Comparison of ENCODE assay signal across 16 cellular contexts in the genomic region with DNA sequence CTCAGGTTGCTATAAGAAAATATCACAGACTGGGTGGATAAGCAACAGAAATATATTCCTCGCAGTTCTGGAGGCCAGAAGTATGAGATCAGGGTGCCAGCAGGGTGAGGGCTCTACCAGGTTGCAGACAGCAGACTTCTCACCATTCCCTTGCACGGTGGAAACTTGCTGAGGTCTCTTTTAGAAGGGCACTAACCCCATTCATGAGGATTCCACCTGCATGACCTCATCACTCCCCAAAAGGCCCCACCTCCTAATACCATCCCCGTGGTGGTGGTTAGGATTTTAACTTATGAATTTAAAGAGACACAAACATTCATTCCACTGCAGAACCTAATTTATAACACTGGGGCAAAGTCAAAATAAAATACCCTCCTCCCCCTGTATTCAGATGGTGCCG.
DNase-seq lines count a peak whose midpoint lies in the region; ATAC-seq, FAIRE-seq and TF ChIP-seq lines count a peak whose summit lies in the region.
"Had no signal": no experiment of that assay in that cellular context is flagged by ENCODE, and none has a peak within 500 bp of the region (broad histone marks: within the 10 kb centered on the region; RNA-seq: fewer than 3 reads in every experiment).

No MANE protein-coding gene starts in this region.

- no peak overlapping the region for H3K4me3 ChIP-seq in CD4-positive, alpha-beta memory T cell (ENCODE audit: low read length in 2 of 2)
- H3K4me3 ChIP-seq in H1 (ENCODE audit: extremely low read depth in 1 of 4, insufficient read depth in 2 of 4, low read depth in 3 of 4, low read length in 4 of 4) = no peak overlapping the region
- H3K4me3 ChIP-seq in vagina = no peak overlapping the region
- no peak overlapping the region for H3K4me3 ChIP-seq in HAP-1
- no peak overlapping the region for H3K4me3 ChIP-seq in WERI-Rb-1 (ENCODE audit: low read depth, low read length)
- H3K4me3 ChIP-seq: BLaER1 treated with 17β-estradiol and CSF1 and Interleukin-3, amounts not matched to agents 10 nM and 100 nM had no signal

- no peak overlapping the region for H2BK120ac ChIP-seq in H1 (replicated peaks; ENCODE audit: low read depth, low read length)

- no peak overlapping the region for H4K5ac ChIP-seq in H1 (ENCODE audit: insufficient read length, low read depth, low read length)

- intact Hi-C loops in CD4-positive, alpha-beta memory T cell (cut with micrococcal nuclease) = no loop called here
- intact Hi-C loops in vagina (cut with DNase I) = no loop called here

- H3K56ac ChIP-seq in H1 (replicated peaks; ENCODE audit: insufficient read length, low read depth, low read length) = no peak overlapping the region

- no peaks in the 10 kb centered on the region for H3K27me3 Mint-ChIP-seq in CD4-positive, alpha-beta memory T cell
- H3K27me3 Mint-ChIP-seq: CD4-positive, alpha-beta T cell had no signal

- H3K4me3 Mint-ChIP-seq in CD4-positive, alpha-beta memory T cell = no peak overlapping the region
- H3K4me3 Mint-ChIP-seq: CD4-positive, alpha-beta T cell had no signal

- H3K79me2 ChIP-seq in H1 (ENCODE audit: control insufficient read depth in 1 of 2, insufficient read depth in 2 of 2, low read length in 2 of 2) = no peaks in the 10 kb centered on the region

- FAIRE-seq in H1 (lab: Jason Lieb, UNC) = peak; percentile 42
- FAIRE-seq: GM12891, GM19239, H54 had no signal

- no peak for TF ChIP-seq CTCF in RWPE1 (conservative IDR thresholded peaks at IDR 0.05; ENCODE audit: low read depth)
- TF ChIP-seq CTCF in H1 (IDR thresholded peaks at IDR 0.05; ENCODE audit: control extremely low read depth in 1 of 3, insufficient read depth in 1 of 3, low read depth in 1 of 3, low read length in 3 of 3) = no peak
- TF ChIP-seq CTCF in vagina (IDR thresholded peaks at IDR 0.05) = no peak
- TF ChIP-seq CTCF in WERI-Rb-1 (IDR thresholded peaks at IDR 0.05; ENCODE audit: low read depth, low read length) = no peak

- no peak for TF ChIP-seq RAD21 in H1 (IDR thresholded peaks at IDR 0.05 in 1 of 2, conservative IDR thresholded peaks at IDR 0.05 in 1 of 2; ENCODE audit: low read depth in 2 of 2, low read length in 2 of 2)

- H3K14ac ChIP-seq in H1 (ENCODE audit: insufficient read length) = no peak overlapping the region

- DNase-seq in CD4-positive, alpha-beta memory T cell = no peak
- no peak for DNase-seq in RWPE1 (ENCODE audit: low spot score)
- no peak for DNase-seq in H1 (ENCODE audit: low read depth in 1 of 2, low spot score in 2 of 2)
- no peak for DNase-seq in vagina (ENCODE audit: extremely low spot score in 2 of 2)
- no peak for DNase-seq in HAP-1 (ENCODE audit: low spot score in 2 of 2)
- DNase-seq in WERI-Rb-1 = no peak
- DNase-seq: ACHN; CD4-positive, alpha-beta T cell; DMS79; IMR-90; KBM-7 had no signal

- no peak overlapping the region for H2AK5ac ChIP-seq in H1 (ENCODE audit: low read depth, low read length)

- H2BK12ac ChIP-seq in H1 (ENCODE audit: low read depth, low read length) = no peak overlapping the region

- no peaks in the 10 kb centered on the region for H3K9me3 Mint-ChIP-seq in CD4-positive, alpha-beta memory T cell
- H3K9me3 Mint-ChIP-seq: CD4-positive, alpha-beta T cell had no signal

- H4K20me1 ChIP-seq in H1 (replicated peaks in 1 of 2; ENCODE audit: control insufficient read depth in 1 of 2, insufficient read depth in 2 of 2, low read length in 2 of 2) = no peaks in the 10 kb centered on the region
- H4K20me1 ChIP-seq: BLaER1 treated with 17β-estradiol and CSF1 and Interleukin-3, amounts not matched to agents 10 nM and 100 nM had no signal

- H3K27me3 ChIP-seq in CD4-positive, alpha-beta memory T cell (ENCODE audit: insufficient read depth, low read length) = no peaks in the 10 kb centered on the region
- H3K27me3 ChIP-seq in H1 (replicated peaks in 1 of 4; ENCODE audit: control insufficient read depth in 3 of 4, extremely low read depth in 1 of 4, insufficient read depth in 3 of 4, low read length in 3 of 4) = no peaks in the 10 kb centered on the region; a peak in 1 of 7 replicates
- no peaks in the 10 kb centered on the region for H3K27me3 ChIP-seq in vagina
- peaks cover 3% of the 10 kb centered on the region; the same call in 1 of the 2 replicates for H3K27me3 ChIP-seq in HAP-1 (ENCODE audit: low read depth)
- no peaks in the 10 kb centered on the region for H3K27me3 ChIP-seq in WERI-Rb-1 (ENCODE audit: insufficient read depth, low read depth, severe bottlenecking)
- H3K27me3 ChIP-seq: BLaER1 treated with 17β-estradiol and CSF1 and Interleukin-3, amounts not matched to agents 10 nM and 100 nM had no signal

- no peak overlapping the region for H3K23ac ChIP-seq in H1 (ENCODE audit: insufficient read length)

- no peak for ATAC-seq in HG02798 (IDR thresholded peaks at IDR 0.05; ENCODE audit: poor library complexity, unreplicated experiment)

- H4K91ac ChIP-seq in H1 (replicated peaks; ENCODE audit: insufficient read length, low read length) = no peak overlapping the region

- no peak overlapping the region for H2AFZ ChIP-seq in H1 (ENCODE audit: low read length)

- H3K4ac ChIP-seq in H1 (replicated peaks; ENCODE audit: insufficient read length, low read depth, low read length) = no peak overlapping the region

- H4K8ac ChIP-seq in H1 (ENCODE audit: extremely low read depth, insufficient read depth, low read length) = no peak overlapping the region

- H3K4me1 ChIP-seq in CD4-positive, alpha-beta memory T cell (ENCODE audit: insufficient read depth, low read length) = peaks cover 6% of the 10 kb centered on the region
- no peaks in the 10 kb centered on the region for H3K4me1 ChIP-seq in H1 (replicated peaks in 1 of 4; ENCODE audit: control insufficient read depth in 3 of 4, insufficient read depth in 4 of 4, low read length in 3 of 4)
- peaks cover 16% of the 10 kb centered on the region for H3K4me1 ChIP-seq in vagina
- H3K4me1 ChIP-seq in HAP-1 = no peaks in the 10 kb centered on the region

- H3K36me3 Mint-ChIP-seq in CD4-positive, alpha-beta memory T cell = no peaks in the 10 kb centered on the region

- TF ChIP-seq EP300 in H1 (IDR thresholded peaks at IDR 0.05; ENCODE audit: borderline replicate concordance in 1 of 2, low read depth in 2 of 2, low read length in 2 of 2) = no peak

- no peaks in the 10 kb centered on the region for H3K79me1 ChIP-seq in H1 (ENCODE audit: low read depth, low read length)

- H3K4me1 Mint-ChIP-seq in CD4-positive, alpha-beta memory T cell = peaks cover 11 to 13% (median 11%) of the 10 kb centered on the region in 4 donors

- no peak overlapping the region for H2BK5ac ChIP-seq in H1 (ENCODE audit: low read depth, low read length)

- no peak overlapping the region for H3K27ac ChIP-seq in CD4-positive, alpha-beta memory T cell (ENCODE audit: low read depth, low read length)
- H3K27ac ChIP-seq in RWPE1 = peak overlapping the region; percentile 78
- H3K27ac ChIP-seq in H1 (ENCODE audit: low read depth, low read length) = no peak overlapping the region
- H3K27ac ChIP-seq in vagina = peak overlapping the region; percentile 55
- no peak overlapping the region for H3K27ac ChIP-seq in WERI-Rb-1
- H3K27ac ChIP-seq: BLaER1 treated with 17β-estradiol and CSF1 and Interleukin-3, amounts not matched to agents 10 nM and 100 nM had no signal

- peaks cover 4% of the 10 kb centered on the region; the same call in 1 of the 2 replicates for H3K23me2 ChIP-seq in H1 (ENCODE audit: low read depth, low read length)

- H2BK15ac ChIP-seq in H1 (ENCODE audit: low read length) = no peak overlapping the region

- TF ChIP-seq POLR2A in H1 (IDR thresholded peaks at IDR 0.05; ENCODE audit: control extremely low read depth in 1 of 2, low read depth in 2 of 2, low read length in 2 of 2) (no peak), vagina (IDR thresholded peaks at IDR 0.05) (no peak)

- H3K9ac ChIP-seq in H1 (replicated peaks in 1 of 4; ENCODE audit: extremely low read depth in 1 of 4, low read depth in 3 of 4, low read length in 3 of 4) = no peak overlapping the region
- H3K9ac ChIP-seq: BLaER1 treated with 17β-estradiol and CSF1 and Interleukin-3, amounts not matched to agents 10 nM and 100 nM had no signal

- H3K27ac Mint-ChIP-seq in CD4-positive, alpha-beta memory T cell = peak overlapping the region in 4 of 7 donors; percentile 1 to 87 (median 41)
- H3K27ac Mint-ChIP-seq: CD4-positive, alpha-beta T cell had no signal

- CTCF ChIA-PET in CD4-positive, alpha-beta memory T cell (lab: Charles Lee; ENCODE audit: partially characterized antibody) = no interaction called here
- CTCF ChIA-PET in RWPE1 (lab: Yijun Ruan, JAX) (no interaction called here), H1 (lab: Charles Lee; ENCODE audit: partially characterized antibody) (interaction anchor here (1.5 kb wide), 1 partner anchor 88 kb away, joined by 3 read pairs; no protein-coding TSS in a partner anchor)

- H3K4me2 ChIP-seq in H1 (ENCODE audit: insufficient read depth in 1 of 2, low read depth in 2 of 2, low read length in 2 of 2) = no peak overlapping the region

- no peaks in the 10 kb centered on the region for H3K36me3 ChIP-seq in CD4-positive, alpha-beta memory T cell (ENCODE audit: insufficient read depth, low read length)
- H3K36me3 ChIP-seq in H1 (ENCODE audit: control insufficient read depth in 2 of 4, insufficient read depth in 4 of 4, low read length in 3 of 4) (no peaks in the 10 kb centered on the region; a peak in 1 of 8 replicates), vagina (no peaks in the 10 kb centered on the region), HAP-1 (replicated peaks) (no peaks in the 10 kb centered on the region), WERI-Rb-1 (no peaks in the 10 kb centered on the region)
- H3K36me3 ChIP-seq: BLaER1 treated with 17β-estradiol and CSF1 and Interleukin-3, amounts not matched to agents 10 nM and 100 nM had no signal

- WGBS in H1 (ENCODE audit: extremely low coverage in 1 of 2, insufficient coverage in 1 of 2, insufficient read length in 1 of 2, insufficient replicate concordance in 2 of 2, low coverage in 1 of 2, low lambda C conversion rate in 2 of 2, missing lambda C conversion rate in 1 of 2), 2 experiments = 59% methylated on average over 4 of the region's 4 CpGs; no CpG with 5 or more reads in 1 of the 2 experiments

- POLR2A ChIA-PET in CD4-positive, alpha-beta memory T cell (lab: Charles Lee; ENCODE audit: partially characterized antibody) = no interaction called here
- POLR2A ChIA-PET in RWPE1 (lab: Yijun Ruan, JAX; ENCODE audit: low non-redundant PET) (no interaction called here), H1 (lab: Charles Lee; ENCODE audit: partially characterized antibody) (no interaction called here)

- no peak overlapping the region for H2BK20ac ChIP-seq in H1 (ENCODE audit: low read length)

- in situ Hi-C loops in HAP-1 (cut with MboI; ENCODE audit: low sequenced_read_pairs) = no loop called here

- H3K9me3 ChIP-seq in CD4-positive, alpha-beta memory T cell (ENCODE audit: control insufficient read depth in 1 of 2, low read length in 2 of 2) = no peaks in the 10 kb centered on the region
- no peaks in the 10 kb centered on the region for H3K9me3 ChIP-seq in H1 (ENCODE audit: insufficient read depth in 2 of 2, low read depth in 1 of 2, low read length in 1 of 2)
- no peaks in the 10 kb centered on the region for H3K9me3 ChIP-seq in vagina
- no peaks in the 10 kb centered on the region for H3K9me3 ChIP-seq in HAP-1
- no peaks in the 10 kb centered on the region for H3K9me3 ChIP-seq in WERI-Rb-1 (ENCODE audit: severe bottlenecking)
- H3K9me3 ChIP-seq: BLaER1 treated with 17β-estradiol and CSF1 and Interleukin-3, amounts not matched to agents 10 nM and 100 nM had no signal

- no peak overlapping the region for H3K18ac ChIP-seq in H1 (ENCODE audit: extremely low read depth, low read length)

TF ChIP-seq in H1, 55 proteins besides CTCF, POLR2A, EP300 and RAD21 (continues in another document):
- peak; percentile 69 for TF ChIP-seq JUND (IDR thresholded peaks at IDR 0.05; ENCODE audit: low read length)

Comparison
In these comparisons a context has a peak if more than half of its experiments do, and no peak if none do; other contexts are left out.
1. H3K27ac ChIP-seq: peak in RWPE1 (single experiment) and vagina (single experiment); none in CD4-positive, alpha-beta memory T cell (single experiment), H1 (single experiment) and WERI-Rb-1 (single experiment).